ENCODE assay signal across 11 cellular contexts in genomic region chr3:73036694-73037368, GRCh38. TPM values are rescaled to one million over a fixed set of nuclear protein-coding genes. Genes with fewer than 3 reads are reported as not detected.
DNase-seq lines count a peak whose midpoint lies in the region; ATAC-seq, FAIRE-seq and TF ChIP-seq lines count a peak whose summit lies in the region.
"Had no signal": no experiment of that assay in that cellular context is flagged by ENCODE, and none has a peak within 500 bp of the region (broad histone marks: within the 10 kb centered on the region; RNA-seq: fewer than 3 reads in every experiment).

No MANE protein-coding gene starts in this region.

- ATAC-seq in GM21576 (IDR thresholded peaks at IDR 0.05; ENCODE audit: unreplicated experiment) (no peak), gastrocnemius medialis (no peak)
- ATAC-seq: mucosa of descending colon had no signal

- no CpG with 5 or more reads among the region's 3 CpGs for WGBS in HUES64

- no peak overlapping the region for H3K4me3 Mint-ChIP-seq in nephron progenitor cell

- H3K4me1 ChIP-seq in HUES64 (ENCODE audit: insufficient read depth, low read length) (peaks cover 36% of the 10 kb centered on the region), gastrocnemius medialis (peaks cover 66% of the 10 kb centered on the region in 2 donors), BE2C (peaks cover 3% of the 10 kb centered on the region; the same call in 1 of the 2 replicates)

- H3K9ac ChIP-seq in HUES64 (ENCODE audit: low read depth, low read length), result no peak overlapping the region

- no peaks in the 10 kb centered on the region for H3K36me3 ChIP-seq in HUES64 (ENCODE audit: insufficient read depth, low read length)
- no peaks in the 10 kb centered on the region for H3K36me3 ChIP-seq in bronchial epithelial cell (ENCODE audit: control insufficient read depth, insufficient read depth, low read length)
- H3K36me3 ChIP-seq in gastrocnemius medialis, result no peaks in the 10 kb centered on the region
- no peaks in the 10 kb centered on the region for H3K36me3 ChIP-seq in BE2C

- FAIRE-seq in bronchial epithelial cell (lab: Jason Lieb, UNC), result no peak

- H3K9me3 Mint-ChIP-seq in nephron progenitor cell, result peaks cover 3% of the 10 kb centered on the region

- no peaks in the 10 kb centered on the region for H3K27me3 Mint-ChIP-seq in nephron progenitor cell (ENCODE audit: low read depth, poor library complexity)

- in situ Hi-C loops in gastrocnemius medialis (cut with MboI; ENCODE audit: low sequenced_read_pairs in 4 of 4), result no loop called here

- H3K27me3 ChIP-seq in HUES64 (ENCODE audit: insufficient read depth, low read length) (no peaks in the 10 kb centered on the region), bronchial epithelial cell (ENCODE audit: control insufficient read depth, insufficient read depth, low read length) (no peaks in the 10 kb centered on the region), gastrocnemius medialis (no peaks in the 10 kb centered on the region), BE2C (no peaks in the 10 kb centered on the region)

- H3K27ac ChIP-seq in HUES64 (ENCODE audit: low read depth, low read length) (peak overlapping the region; percentile 32), gastrocnemius medialis (peak overlapping the region in 2 of 4 donors; percentile 42 to 51)
- H3K27ac ChIP-seq: skin epidermis had no signal

- peaks cover 66% of the 10 kb centered on the region for H3K36me3 Mint-ChIP-seq in nephron progenitor cell (ENCODE audit: low read depth)

- TF ChIP-seq CTCF in bronchial epithelial cell (IDR thresholded peaks at IDR 0.05; ENCODE audit: insufficient read depth, low read length, severe bottlenecking) (no peak), nephron progenitor cell (IDR thresholded peaks at IDR 0.05) (no peak), gastrocnemius medialis (IDR thresholded peaks at IDR 0.05 in 4 of 5, conservative IDR thresholded peaks at IDR 0.05 in 1 of 5) (no peak), BE2C (IDR thresholded peaks at IDR 0.05; ENCODE audit: low read depth, low read length) (no peak)

- no peak for TF ChIP-seq POLR2A in gastrocnemius medialis (IDR thresholded peaks at IDR 0.05)

- no peak overlapping the region for H3K4me3 ChIP-seq in HUES64 (ENCODE audit: low read length)
- no peak overlapping the region for H3K4me3 ChIP-seq in bronchial epithelial cell (ENCODE audit: low read depth, low read length)
- no peak overlapping the region for H3K4me3 ChIP-seq in gastrocnemius medialis
- H3K4me3 ChIP-seq in BE2C (ENCODE audit: low read depth, low read length), result no peak overlapping the region
- H3K4me3 ChIP-seq: mucosa of descending colon, skin epidermis had no signal

- H3K4me1 Mint-ChIP-seq in nephron progenitor cell, result peaks cover 32% of the 10 kb centered on the region

- intact Hi-C loops in gastrocnemius medialis (cut with DNase I; ENCODE audit: low total_unique reads), result no loop called here

- DNase-seq in EH (ENCODE audit: low read depth) (peak; percentile 68), bronchial epithelial cell (ENCODE audit: low read depth) (peak; percentile 38), nephron progenitor cell (no peak), gastrocnemius medialis (no peak), BE2C (no peak)
- DNase-seq: effector CD4-positive, alpha-beta T cell; mucosa of descending colon; NCI-H2081 had no signal

- H3K9me3 ChIP-seq in HUES64 (ENCODE audit: insufficient read depth, low read depth, low read length) (no peaks in the 10 kb centered on the region), gastrocnemius medialis (no peaks in the 10 kb centered on the region), BE2C (no peaks in the 10 kb centered on the region)
- H3K9me3 ChIP-seq: mucosa of descending colon had no signal

- peak overlapping the region; percentile 62 for H3K27ac Mint-ChIP-seq in nephron progenitor cell

RNA-seq across cellular contexts. Expression of gene EBLN2, which starts 24.6 kb away (rescaled TPM):
- polyA plus RNA-seq in HUES64 (2013, experiment 1 of 2), result 2.0 TPM
- polyA plus RNA-seq in HUES64 (2013, experiment 2 of 2), result 1.6 TPM
- 5.3 and 5.6 TPM in 2 replicates for total RNA-seq in bronchial epithelial cell
- total RNA-seq in gastrocnemius medialis, result 1 to 10 TPM in 1 of 4 donors, under 1 TPM in 3; 0.18 to 4.8 (median 0.65) TPM
- polyA plus RNA-seq in BE2C (2012; ENCODE audit: insufficient read depth, insufficient read length, low read depth), result 0.77 TPM

RNA-seq across cellular contexts. Expression of gene PPP4R2, which starts 40.2 kb away (rescaled TPM):
- polyA plus RNA-seq in HUES64 (2013, experiment 1 of 2), result 74.7 TPM
- polyA plus RNA-seq in HUES64 (2013, experiment 2 of 2), result 68.5 TPM
- total RNA-seq in bronchial epithelial cell, result 82.1 and 117 TPM in 2 replicates
- total RNA-seq in gastrocnemius medialis, result 10 to 100 TPM; 31.0 to 60.5 (median 47.0) TPM
- polyA plus RNA-seq in BE2C (2012; ENCODE audit: insufficient read depth, insufficient read length, low read depth), result 35.1 TPM

Comparison
In these comparisons a context has a peak if more than half of its experiments do, and no peak if none do; other contexts are left out.
1. DNase-seq: peak in EH (single experiment) and bronchial epithelial cell (single experiment); none in nephron progenitor cell (single experiment), gastrocnemius medialis (0 of 2) and BE2C (single experiment).